ENCODE assay signal across 24 cellular contexts in genomic region chr10:31591569-31591968, GRCh38.
DNase-seq lines count a peak whose midpoint lies in the region; FAIRE-seq and TF ChIP-seq lines count a peak whose summit lies in the region.
"Had no signal": no experiment of that assay in that cellular context is flagged by ENCODE, and none has a peak within 500 bp of the region (broad histone marks: within the 10 kb centered on the region; RNA-seq: fewer than 3 reads in every experiment).

No MANE protein-coding gene starts in this region.

- FAIRE-seq in A204.1 (lab: Jason Lieb, UNC), result peak; percentile 35
- FAIRE-seq in D721Med (lab: Jason Lieb, UNC), result peak; percentile 25
- peak; percentile 3 for FAIRE-seq in kidney (lab: Jason Lieb, UNC)
- FAIRE-seq: A549, GM19239 had no signal

- H4K20me1 ChIP-seq in OCI-LY7 (ENCODE audit: insufficient read depth, low read length), result no peaks in the 10 kb centered on the region
- H4K20me1 ChIP-seq: BLaER1 treated with 17β-estradiol and CSF1 and Interleukin-3, amounts not matched to agents 10 nM and 100 nM had no signal

- TF ChIP-seq CTCF in D721Med (IDR thresholded peaks at IDR 0.05; ENCODE audit: insufficient read depth, missing control alignments) (no peak), HEK293 (tag by site-specific recombination; IDR thresholded peaks at IDR 0.05) (no peak), kidney (IDR thresholded peaks at IDR 0.05; ENCODE audit: borderline replicate concordance, extremely low read depth, insufficient read depth) (no peak), OCI-LY7 (conservative IDR thresholded peaks at IDR 0.05; ENCODE audit: low read length) (no peak)

- no peak overlapping the region for H3K27ac ChIP-seq in HEK293 (ENCODE audit: extremely low read depth, low read depth, low read length)
- H3K27ac ChIP-seq in kidney (ENCODE audit: low read depth in 2 of 2, low read length in 2 of 2), result no peak overlapping the region
- H3K27ac ChIP-seq in OCI-LY7 (ENCODE audit: low read depth, low read length, poor library complexity, severe bottlenecking), result no peak overlapping the region
- H3K27ac ChIP-seq: A549, C4-2B had no signal

- H3K4me3 ChIP-seq in HEK293 (ENCODE audit: low read depth, low read length), result no peak overlapping the region
- H3K4me3 ChIP-seq in kidney (ENCODE audit: low read length in 2 of 2), result no peak overlapping the region
- no peak overlapping the region for H3K4me3 ChIP-seq in OCI-LY7 (ENCODE audit: low read depth, low read length, poor library complexity, severe bottlenecking)
- H3K4me3 ChIP-seq: A549; BLaER1 treated with 17β-estradiol and CSF1 and Interleukin-3, amounts not matched to agents 10 nM and 100 nM had no signal

- H2AFZ ChIP-seq in OCI-LY7 (ENCODE audit: low read length), result no peak overlapping the region

- CTCF ChIA-PET in HEK293 (lab: Yijun Ruan, JAX) (interaction anchor here (0.5 to 0.7 kb wide), 2 partner anchors 9 to 1601 kb away, joined by 3 to 4 read pairs; no protein-coding TSS in a partner anchor), OCI-LY7 (lab: Charles Lee; ENCODE audit: unreplicated experiment) (no interaction called here)

- H3K4me1 ChIP-seq in HEK293 (ENCODE audit: control insufficient read depth, insufficient read depth, low read length) (0 out of 2 replicates have a peak, but pooled peaks cover 2% of the 10 kb centered on the region), kidney (ENCODE audit: control insufficient read depth in 1 of 2, insufficient read depth in 1 of 2, low read depth in 1 of 2, low read length in 2 of 2) (no peaks in the 10 kb centered on the region), OCI-LY7 (ENCODE audit: insufficient read depth, low read length, poor library complexity, severe bottlenecking) (no peaks in the 10 kb centered on the region)
- H3K4me1 ChIP-seq: A549, Caco-2 had no signal

- no peaks in the 10 kb centered on the region for H3K36me3 ChIP-seq in HEK293 (ENCODE audit: control insufficient read depth in 2 of 2, insufficient read depth in 1 of 2, low read length in 2 of 2)
- no peaks in the 10 kb centered on the region for H3K36me3 ChIP-seq in kidney (ENCODE audit: control insufficient read depth in 1 of 2, insufficient read depth in 2 of 2, low read length in 2 of 2)
- H3K36me3 ChIP-seq in OCI-LY7 (ENCODE audit: insufficient read depth, low read length), result no peaks in the 10 kb centered on the region
- H3K36me3 ChIP-seq: BLaER1 treated with 17β-estradiol and CSF1 and Interleukin-3, amounts not matched to agents 10 nM and 100 nM had no signal

- H3K9ac ChIP-seq in kidney (ENCODE audit: low read length in 2 of 2), result no peak overlapping the region
- H3K9ac ChIP-seq: BLaER1 treated with 17β-estradiol and CSF1 and Interleukin-3, amounts not matched to agents 10 nM and 100 nM had no signal

- no peaks in the 10 kb centered on the region for H3K9me2 ChIP-seq in OCI-LY7 (ENCODE audit: insufficient read depth, low read length)

- no TSS peak for BruUV-seq in OCI-LY7 (replicated peaks; lab: Mats Ljungman, UMichigan)

- intact Hi-C loops in kidney (cut with DNase I) (no loop called here), OCI-LY7 (cut with micrococcal nuclease; ENCODE audit: unreplicated experiment) (no loop called here)

- H3K4me2 ChIP-seq in OCI-LY7 (ENCODE audit: low read length), result no peak overlapping the region
- H3K4me2 ChIP-seq: A549 had no signal

- no peaks in the 10 kb centered on the region for H3K79me2 ChIP-seq in OCI-LY7 (ENCODE audit: insufficient read depth, low read depth, low read length)

- DNase-seq in D721Med (ENCODE audit: insufficient read length, low spot score), result no peak
- DNase-seq in kidney, result no peak
- DNase-seq in OCI-LY7 (ENCODE audit: low spot score), result no peak
- DNase-seq in stimulated activated naive CD4-positive, alpha-beta T cell treated with Interleukin-2 at 50 U/mL for 16 hours (lab: John Stamatoyannopoulos, UW), result no peak
- no peak for DNase-seq in medulla oblongata (ENCODE audit: extremely low spot score)
- DNase-seq: 8988T; AML-193; Caco-2; Calu3; CD4-positive, alpha-beta T cell; CD8-positive, alpha-beta T cell; DMS 273 treated with DMSO at 0.1 percent for 48 hours; DMS153; DMS53; DMS79; DND-41; EL; GF-D8 had no signal

- POLR2A ChIA-PET in HEK293 (lab: Yijun Ruan, JAX), result no interaction called here
- POLR2A ChIA-PET in OCI-LY7 (lab: Charles Lee), result interaction anchor here (0.7 kb wide), 2 partner anchors 18 to 368 kb away, joined by 3 to 5 read pairs; no protein-coding TSS in a partner anchor

- no peaks in the 10 kb centered on the region for H3K9me3 ChIP-seq in HEK293 (ENCODE audit: control insufficient read depth, insufficient read depth, low read depth, low read length)
- no peaks in the 10 kb centered on the region for H3K9me3 ChIP-seq in kidney (ENCODE audit: control insufficient read depth in 1 of 2, low read length in 2 of 2)
- no peaks in the 10 kb centered on the region for H3K9me3 ChIP-seq in OCI-LY7 (ENCODE audit: low read length)

TF ChIP-seq in HEK293, 187 proteins besides CTCF, POLR2A, EP300 and RAD21:
- TF ChIP-seq ZNF558 (tag by site-specific recombination; IDR thresholded peaks at IDR 0.05), result 0 out of 2 replicates have a peak, but pooled peaks have one; percentile 2
- TF ChIP-seq ZNF658 (tag by site-specific recombination; IDR thresholded peaks at IDR 0.05), result no peak
- no peak for TF ChIP-seq ZNF26 (tag by site-specific recombination; IDR thresholded peaks at IDR 0.05)
- TF ChIP-seq ZNF248 (tag by site-specific recombination; IDR thresholded peaks at IDR 0.05), result no peak
- TF ChIP-seq ZNF350 (tag by site-specific recombination; IDR thresholded peaks at IDR 0.05), result no peak
TF ChIP-seq in HEK293: peak in this region for 1.
